8 cellular contexts compared by ENCODE assay signal in the genomic region with DNA sequence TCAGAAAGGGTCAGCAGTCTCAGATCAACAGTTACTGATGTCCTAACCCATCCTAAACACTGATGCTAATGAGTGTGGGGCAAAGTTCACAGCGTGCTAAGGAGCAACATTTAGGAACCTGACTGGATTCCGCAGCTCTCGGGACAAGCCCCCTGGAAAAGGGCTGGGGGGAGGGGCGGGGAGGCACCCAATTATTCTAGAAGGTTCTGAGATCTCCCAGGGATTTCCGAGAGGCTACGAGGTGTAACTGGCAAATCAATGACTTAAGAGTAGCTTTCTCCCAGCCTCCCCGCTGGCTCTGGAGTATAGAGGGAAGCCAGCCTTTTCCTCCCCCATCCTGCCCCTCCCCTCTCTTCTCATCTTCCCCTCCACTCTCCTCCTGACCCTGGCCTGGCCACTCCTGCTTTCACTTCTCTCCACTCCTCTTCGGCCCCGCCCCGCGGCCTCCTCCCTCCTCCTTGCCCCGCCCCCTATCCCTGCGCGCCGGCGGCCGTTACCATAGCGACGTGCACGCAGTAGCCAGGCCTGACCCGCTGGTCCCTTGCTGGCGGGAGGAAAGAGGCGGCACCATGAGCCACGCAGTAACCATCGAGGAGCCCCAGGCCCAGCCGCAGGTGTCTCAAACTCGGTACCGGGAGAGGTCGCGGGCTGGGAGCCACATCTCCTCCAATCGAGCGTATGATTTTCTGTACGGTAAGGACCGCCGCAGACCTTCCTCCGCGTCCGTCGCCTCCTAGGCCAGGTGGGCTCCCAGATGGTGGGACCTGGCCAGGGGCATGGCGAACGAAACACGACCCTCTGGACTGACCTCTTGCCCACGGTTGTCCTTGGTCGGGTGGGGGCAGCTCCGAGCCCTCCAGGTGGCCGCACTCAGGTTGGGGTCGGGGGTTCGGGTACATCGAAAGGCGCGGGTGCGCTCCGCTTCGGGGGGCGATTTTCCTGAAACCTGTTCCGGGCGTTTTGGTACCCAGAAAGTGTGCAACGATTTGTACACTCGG. TPM values are rescaled to one million over a fixed set of nuclear protein-coding genes. Genes with fewer than 3 reads are reported as not detected.
DNase-seq lines count a peak whose midpoint lies in the region; ATAC-seq, FAIRE-seq and TF ChIP-seq lines count a peak whose summit lies in the region.

A gene (plus strand): TSS at position 493 of the 998 bp plus-strand sequence. CDS start 77 bp downstream, at position 570.

- H3K4me3 ChIP-seq in ectodermal cell (ENCODE audit: insufficient read depth, low read depth, low read length), result peak within 1 kb of the TSS; percentile 51
- peak within 1 kb of the TSS; percentile 56 for H3K4me3 ChIP-seq in lower lobe of right lung

- H3K36me3 Mint-ChIP-seq in activated CD8-positive, alpha-beta T cell treated with anti-CD3 and anti-CD28 coated beads, Interleukin-2, amount 10 ng/mL, durations not matched to agents 7 days and 5 days (ENCODE audit: low read depth), result peaks cover 8% of the 10 kb centered on the region

- intact Hi-C loops in lower lobe of right lung (cut with DNase I), result no loop called here

- H3K4me1 Mint-ChIP-seq in activated CD8-positive, alpha-beta T cell treated with anti-CD3 and anti-CD28 coated beads, Interleukin-2, amount 10 ng/mL, durations not matched to agents 7 days and 5 days (ENCODE audit: low read depth), result peaks cover 38% of the 10 kb centered on the region

- peak within 1 kb of the TSS; percentile 22 for H3K27ac Mint-ChIP-seq in activated CD8-positive, alpha-beta T cell treated with anti-CD3 and anti-CD28 coated beads, Interleukin-2, amount 10 ng/mL, durations not matched to agents 7 days and 5 days

- peak; percentile 84 for FAIRE-seq in GM18507 (lab: Jason Lieb, UNC)

- CTCF ChIA-PET in activated CD8-positive, alpha-beta T cell treated with anti-CD3 and anti-CD28 coated beads, Interleukin-2, amount 10 ng/mL, durations not matched to agents 7 days and 5 days (lab: Charles Lee), result no interaction called here

- no peak for TF ChIP-seq CTCF in lower lobe of right lung (IDR thresholded peaks at IDR 0.05)

- POLR2A ChIA-PET in activated CD8-positive, alpha-beta T cell treated with anti-CD3 and anti-CD28 coated beads, Interleukin-2, amount 10 ng/mL, durations not matched to agents 7 days and 5 days (lab: Charles Lee), result no interaction called here

- peaks cover 2% of the 10 kb centered on the region for H3K4me1 ChIP-seq in ectodermal cell (ENCODE audit: control insufficient read depth, insufficient read depth, low read length)
- peaks cover 31% of the 10 kb centered on the region for H3K4me1 ChIP-seq in lower lobe of right lung

- 17 to 18% methylated on average over 59 of the region's 59 CpGs for WGBS in ectodermal cell, 2 experiments

- H3K27me3 ChIP-seq in ectodermal cell (ENCODE audit: control insufficient read depth, insufficient read depth, low read length, poor library complexity, severe bottlenecking) (peaks cover 6% of the 10 kb centered on the region), lower lobe of right lung (ENCODE audit: low read depth) (no peaks in the 10 kb centered on the region)

- peaks cover 9% of the 10 kb centered on the region for H3K27me3 Mint-ChIP-seq in activated CD8-positive, alpha-beta T cell treated with anti-CD3 and anti-CD28 coated beads, Interleukin-2, amount 10 ng/mL, durations not matched to agents 7 days and 5 days (ENCODE audit: low read depth)

- H3K27ac ChIP-seq in ectodermal cell (ENCODE audit: insufficient read depth, low read depth, low read length, poor library complexity, severe bottlenecking) (no peak within 1 kb of the TSS), lower lobe of right lung (no peak within 1 kb of the TSS)

- H3K9me3 Mint-ChIP-seq in activated CD8-positive, alpha-beta T cell treated with anti-CD3 and anti-CD28 coated beads, Interleukin-2, amount 10 ng/mL, durations not matched to agents 7 days and 5 days (ENCODE audit: insufficient read depth), result no peaks in the 10 kb centered on the region

- peak; percentile 76 for ATAC-seq in HG02938 (IDR thresholded peaks at IDR 0.05; ENCODE audit: unreplicated experiment)
- ATAC-seq in activated CD8-positive, alpha-beta T cell treated with anti-CD3 and anti-CD28 coated beads, Interleukin-2, amount 10 ng/mL, durations not matched to agents 7 days and 5 days, result peak; percentile 91
- ATAC-seq in lower lobe of right lung, result peak; percentile 100

- peak; percentile 81 for DNase-seq in GM18507 (ENCODE audit: extremely low spot score, insufficient read length, low read depth)
- peak; percentile 91 for DNase-seq in NCI-H2171 treated with DMSO at 0.1 percent for 48 hours (lab: John Stamatoyannopoulos, UW)
- peak; percentile 87 for DNase-seq in activated CD8-positive, alpha-beta T cell treated with anti-CD3 and anti-CD28 coated beads, Interleukin-2, amount 10 ng/mL, durations not matched to agents 7 days and 5 days
- DNase-seq in lower lobe of right lung, result peak; percentile 98
- DNase-seq in stimulated activated CD4-positive, alpha-beta T cell treated with anti-CD3 and anti-CD28 coated beads, Interleukin-4, amount 100 ng/mL, for 1 hour, result peak; percentile 76
- no peak for DNase-seq in SHP77 treated with DMSO at 0.1 percent for 48 hours (lab: John Stamatoyannopoulos, UW)

- no peaks in the 10 kb centered on the region for H3K9me3 ChIP-seq in ectodermal cell (ENCODE audit: control insufficient read depth, low read length)
- H3K9me3 ChIP-seq in lower lobe of right lung, result no peaks in the 10 kb centered on the region

- H3K36me3 ChIP-seq in ectodermal cell (ENCODE audit: control insufficient read depth, insufficient read depth, low read length) (no peaks in the 10 kb centered on the region), lower lobe of right lung (no peaks in the 10 kb centered on the region)

- H3K4me3 Mint-ChIP-seq in activated CD8-positive, alpha-beta T cell treated with anti-CD3 and anti-CD28 coated beads, Interleukin-2, amount 10 ng/mL, durations not matched to agents 7 days and 5 days, result peak within 1 kb of the TSS; percentile 72

RNA-seq across cellular contexts. Expression of the gene that starts here (rescaled TPM):
- not detected for total RNA-seq in activated CD8-positive, alpha-beta T cell treated with anti-CD3 and anti-CD28 coated beads, Interleukin-2, amount 10 ng/mL, durations not matched to agents 7 days and 5 days
- 20.8 TPM for polyA plus RNA-seq in ectodermal cell (2013, experiment 1 of 4)
- 23.3 TPM for polyA plus RNA-seq in ectodermal cell (2013, experiment 2 of 4)
- polyA plus RNA-seq in ectodermal cell (2013, experiment 3 of 4), result 17.0 TPM
- polyA plus RNA-seq in ectodermal cell (2013, experiment 4 of 4), result 22.9 TPM
- 9.0 TPM for total RNA-seq in lower lobe of right lung

Comparison
In these comparisons a context has a peak if more than half of its experiments do, and no peak if none do; other contexts are left out.
1. Peak in DNase-seq and ATAC-seq in activated CD8-positive, alpha-beta T cell treated with anti-CD3 and anti-CD28 coated beads, Interleukin-2, amount 10 ng/mL, durations not matched to agents 7 days and 5 days; RNA of the gene not detected or under 1 TPM.